Comparison of ENCODE assay signal across 7 cellular contexts in genomic region chr1:114509596-114510234, GRCh38. TPM values are rescaled to one million over a fixed set of nuclear protein-coding genes. Genes with fewer than 3 reads are reported as not detected.
DNase-seq lines count a peak whose midpoint lies in the region; FAIRE-seq and TF ChIP-seq lines count a peak whose summit lies in the region.

No MANE protein-coding gene starts in this region.

- peaks cover 9% of the 10 kb centered on the region for H3F3A ChIP-seq in SU-DHL-6 (ENCODE audit: insufficient read depth)

- WGBS in small intestine, 3 donors: 0 to 1% (median 1%) methylated on average over 8 of the region's 8 CpGs

- peak overlapping the region; percentile 90 for H3K4me3 Mint-ChIP-seq in HFFc6
- H3K4me3 Mint-ChIP-seq in glutamatergic neuron (ENCODE audit: unreplicated experiment): peak overlapping the region; percentile 98

- H3K4me3 ChIP-seq in SU-DHL-6 (ENCODE audit: insufficient read depth, low read length, poor library complexity, severe bottlenecking) (peak overlapping the region; percentile 69), small intestine (ENCODE audit: low read depth in 1 of 2, low read length in 2 of 2) (peak overlapping the region; percentile 69 to 76)

- TF ChIP-seq CTCF in HFFc6 (IDR thresholded peaks at IDR 0.05) (no peak), SU-DHL-6 (IDR thresholded peaks at IDR 0.05; ENCODE audit: insufficient read depth, low read length, poor library complexity, severe bottlenecking) (no peak), glutamatergic neuron (IDR thresholded peaks at IDR 0.05; ENCODE audit: partially characterized antibody, unreplicated experiment) (no peak)

- H3K36me3 ChIP-seq in SU-DHL-6 (ENCODE audit: low read length) (peaks cover 13% of the 10 kb centered on the region; the same call in 1 of the 2 replicates), small intestine (ENCODE audit: control insufficient read depth in 2 of 2, insufficient read depth in 2 of 2, low read length in 2 of 2) (peaks cover 0 to 2% of the 10 kb centered on the region in 2 donors)

- H4K20me1 ChIP-seq in SU-DHL-6 (ENCODE audit: low read depth, low read length): peaks cover 23% of the 10 kb centered on the region; the same call in 1 of the 2 replicates

- no peaks in the 10 kb centered on the region for H3K9me2 ChIP-seq in SU-DHL-6 (replicated peaks; ENCODE audit: insufficient read depth, low read length)

- peak overlapping the region; percentile 94 for H3K4me2 ChIP-seq in SU-DHL-6 (ENCODE audit: low read depth, low read length, poor library complexity, severe bottlenecking)

- H3K9me3 ChIP-seq in SU-DHL-6 (ENCODE audit: insufficient read depth, low read length) (no peaks in the 10 kb centered on the region), small intestine (ENCODE audit: control insufficient read depth, low read depth) (no peaks in the 10 kb centered on the region)

- peaks cover 7% of the 10 kb centered on the region; the same call in 1 of the 2 replicates for H3K36me3 Mint-ChIP-seq in HFFc6 (ENCODE audit: low read depth)
- peaks cover 4% of the 10 kb centered on the region for H3K36me3 Mint-ChIP-seq in glutamatergic neuron (ENCODE audit: unreplicated experiment)

- peaks cover 2% of the 10 kb centered on the region; the same call in 1 of the 2 replicates for H3K27me3 Mint-ChIP-seq in HFFc6 (ENCODE audit: insufficient read depth)
- H3K27me3 Mint-ChIP-seq in glutamatergic neuron (ENCODE audit: unreplicated experiment): peaks cover 6% of the 10 kb centered on the region

- peak overlapping the region; percentile 77 for H3K9ac ChIP-seq in SU-DHL-6 (ENCODE audit: low read length)

- peaks cover 60% of the 10 kb centered on the region for H3K79me2 ChIP-seq in SU-DHL-6 (ENCODE audit: insufficient read depth, low read length)

- H3K9me3 Mint-ChIP-seq in HFFc6 (no peaks in the 10 kb centered on the region), glutamatergic neuron (ENCODE audit: unreplicated experiment) (peaks cover 5% of the 10 kb centered on the region)

- H2AFZ ChIP-seq in SU-DHL-6 (ENCODE audit: low read depth, low read length, severe bottlenecking): no peak overlapping the region

- DNase-seq in HFFc6: no peak
- no peak for DNase-seq in glutamatergic neuron
- peak; percentile 22 for DNase-seq in small intestine
- DNase-seq in GOT3 (lab: John Stamatoyannopoulos, UW): no peak
- DNase-seq in SKM-1 treated with dmso at 0.1 percent for 144 hours (lab: John Stamatoyannopoulos, UW; ENCODE audit: unreplicated experiment): no peak
- no peak for DNase-seq in stimulated activated naive CD4-positive, alpha-beta T cell treated with Interleukin-2 at 50 U/mL for 16 hours (lab: John Stamatoyannopoulos, UW)

- no peak for FAIRE-seq in small intestine (lab: Jason Lieb, UNC)

- H3K4me1 ChIP-seq in small intestine (ENCODE audit: control insufficient read depth in 2 of 2, insufficient read depth in 1 of 2, low read depth in 1 of 2, low read length in 1 of 2): peaks cover 9 to 15% of the 10 kb centered on the region in 2 donors

- no peaks in the 10 kb centered on the region for H3K27me3 ChIP-seq in SU-DHL-6 (ENCODE audit: low read length)
- no peaks in the 10 kb centered on the region for H3K27me3 ChIP-seq in small intestine (ENCODE audit: control insufficient read depth in 2 of 2, insufficient read depth in 2 of 2, low read length in 2 of 2)

- H3K27ac ChIP-seq in SU-DHL-6 (ENCODE audit: low read depth, low read length): 0 out of 2 replicates have a peak overlapping the region, but pooled peaks have one; percentile 94
- peak overlapping the region in 1 of 2 donors; percentile 99 for H3K27ac ChIP-seq in small intestine (ENCODE audit: low read depth in 1 of 2, low read length in 1 of 2)

- H3K4me1 Mint-ChIP-seq in HFFc6 (ENCODE audit: low read depth): peaks cover 51% of the 10 kb centered on the region
- H3K4me1 Mint-ChIP-seq in glutamatergic neuron (ENCODE audit: low read depth, unreplicated experiment): peaks cover 22% of the 10 kb centered on the region

- peak overlapping the region; percentile 52 for H3K27ac Mint-ChIP-seq in HFFc6
- peak overlapping the region; percentile 81 for H3K27ac Mint-ChIP-seq in glutamatergic neuron (ENCODE audit: unreplicated experiment)

RNA-seq across cellular contexts. Expression of gene TRIM33, which starts 1.3 kb away (rescaled TPM):
- total RNA-seq in HFFc6 (2021; fragmentation: NEBNext Ultra II Directional; extraction: Animal tissue kit (Norgen Biotek cat#: 25700)): 10 to 100 TPM; 17.6 to 20.5 (median 19.3) TPM
- total RNA-seq in glutamatergic neuron (ENCODE audit: unreplicated experiment): 69.3 TPM
- polyA plus RNA-seq in small intestine: 10 to 100 TPM in 1 of 3 donors, 1 to 10 TPM in 2; 6.9 to 12.7 (median 9.2) TPM
